ENCODE assay signal across 37 cellular contexts in the genomic region with DNA sequence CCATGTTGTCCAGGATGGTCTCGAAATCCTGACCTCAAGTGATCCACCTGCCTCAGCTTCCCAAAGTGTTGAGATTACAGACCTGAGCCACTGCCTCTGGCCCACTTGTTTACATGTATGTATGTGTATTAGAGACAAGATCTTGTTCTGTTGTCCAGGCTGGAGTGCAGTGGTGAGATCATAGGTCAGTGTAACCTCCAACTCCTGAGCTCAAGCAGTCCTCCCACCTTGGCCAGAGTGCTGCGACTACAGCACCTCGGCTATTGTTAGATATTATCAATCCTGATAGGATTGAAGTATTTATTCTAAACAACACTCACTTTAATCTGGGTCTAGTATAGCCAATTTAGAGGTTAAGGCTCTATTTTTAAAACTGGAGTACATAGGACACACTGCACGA. TPM values are rescaled to one million over a fixed set of nuclear protein-coding genes. Genes with fewer than 3 reads are reported as not detected.
"Had no signal": no experiment of that assay in that cellular context is flagged by ENCODE, and none has a peak within 500 bp of the region (broad histone marks: within the 10 kb centered on the region; RNA-seq: fewer than 3 reads in every experiment).

No MANE protein-coding gene starts in this region.

- H3K27me3 ChIP-seq: MG63 had no signal

- H3K4me2 ChIP-seq: KMS-11 had no signal

- H3K9ac ChIP-seq: KMS-11 had no signal

- H3K36me3 ChIP-seq: MG63 had no signal

- H3K27ac ChIP-seq: KMS-11 had no signal

- H3K9me3 ChIP-seq: MG63 had no signal

- H3K4me3 ChIP-seq: MG63 had no signal

- DNase-seq: Karpas-422, Kasumi-1, MG63, MM.1S, MV-4-11, NCI-H1048, NCI-H1092, NCI-H1092 treated with DMSO at 0.1 percent for 48 hours, NCI-H1105, NCI-H1105 treated with DMSO at 0.1 percent for 48 hours, NCI-H1417, NCI-H1417 treated with DMSO at 0.1 percent for 48 hours, NCI-H1436, NCI-H1436 treated with DMSO at 0.1 percent for 48 hours, NCI-H146, NCI-H1694, NCI-H1694 treated with DMSO at 0.1 percent for 48 hours, NCI-H187, NCI-H187 treated with DMSO at 0.1 percent for 48 hours, NCI-H1930, NCI-H2029, NCI-H2029 treated with DMSO at 0.1 percent for 48 hours, NCI-H2081, NCI-H2081 treated with DMSO at 0.1 percent for 48 hours, NCI-H2107, NCI-H2171, NCI-H2171 treated with DMSO at 0.1 percent for 48 hours, NCI-H2227 treated with DMSO at 0.1 percent for 48 hours, NCI-H226, NCI-H345, NCI-H446, NCI-H446 treated with DMSO at 0.1 percent for 48 hours, NCI-H510A had no signal

RNA-seq across cellular contexts. Expression of gene PAGE1, which starts 36.0 kb away (rescaled TPM):
- total RNA-seq: LHCN-M2, MCF 10A, NCI-H460 had no signal
